ENCODE assay signal across 25 cellular contexts in the genomic region with DNA sequence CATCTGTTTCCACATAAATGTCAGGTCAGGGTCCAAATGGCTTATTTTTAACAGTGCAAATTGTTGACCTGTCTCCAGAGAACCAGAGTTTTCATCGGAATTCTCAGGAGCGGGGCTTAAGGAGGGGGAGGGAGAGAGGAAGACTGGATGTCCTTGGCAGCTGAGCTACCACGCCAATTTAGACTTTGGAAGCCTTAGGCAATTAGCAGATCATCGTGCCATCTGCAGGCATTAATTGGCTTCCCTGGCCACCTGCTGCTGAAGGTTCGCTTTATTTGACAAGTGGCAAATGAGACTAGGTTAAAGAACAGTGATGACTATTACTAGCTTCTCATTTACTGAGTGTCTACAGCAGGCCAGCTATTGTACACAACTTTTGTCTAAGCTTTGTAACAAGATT. TPM values are rescaled to one million over a fixed set of nuclear protein-coding genes. Genes with fewer than 3 reads are reported as not detected.
A peak's percentile ranks its signal among the peaks of the same experiment; 100 is the strongest.
DNase-seq lines count a peak whose midpoint lies in the region; ATAC-seq, FAIRE-seq and TF ChIP-seq lines count a peak whose summit lies in the region.
"Had no signal": no experiment of that assay in that cellular context is flagged by ENCODE, and none has a peak within 500 bp of the region (broad histone marks: within the 10 kb centered on the region; RNA-seq: fewer than 3 reads in every experiment).

No MANE protein-coding gene starts in this region.

- H3K27me3 ChIP-seq in vagina, result no peaks in the 10 kb centered on the region
- H3K27me3 ChIP-seq: adrenal gland, brain microvascular endothelial cell, Peyer's patch, tibial nerve had no signal

- no peak overlapping the region for H3K4me3 ChIP-seq in vagina
- H3K4me3 ChIP-seq: adrenal gland, heart right ventricle, Peyer's patch, stomach, tibial nerve had no signal

- H3K27ac ChIP-seq in vagina, result no peak overlapping the region
- H3K27ac ChIP-seq: adrenal gland, brain microvascular endothelial cell, C4-2B, heart right ventricle, KMS-11, Peyer's patch, stomach, tibial nerve had no signal

- no peaks in the 10 kb centered on the region for H3K36me3 ChIP-seq in vagina
- H3K36me3 ChIP-seq: adrenal gland, brain microvascular endothelial cell, heart right ventricle, Peyer's patch, stomach, tibial nerve had no signal

- intact Hi-C loops in vagina (cut with DNase I) (no loop called here), Calu3 (cut with micrococcal nuclease; ENCODE audit: unreplicated experiment) (no loop called here)

- H3K4me3 Mint-ChIP-seq in Calu3 (ENCODE audit: low read depth, unreplicated experiment), result no peak overlapping the region
- no peak overlapping the region for H3K4me3 Mint-ChIP-seq in activated T-cell treated with anti-CD3 and anti-CD28 coated beads, Interleukin-2, amount 50 U/mL, for 4 hours

- DNase-seq in D721Med (ENCODE audit: insufficient read length, low spot score) (no peak), NCI-H1436 (lab: John Stamatoyannopoulos, UW) (peak; percentile 15), NCI-H69 (lab: John Stamatoyannopoulos, UW) (peak; percentile 89), cerebellum (ENCODE audit: low spot score) (peak; percentile 4), NK-92 (lab: John Stamatoyannopoulos, UW; ENCODE audit: unreplicated experiment) (no peak), vagina (ENCODE audit: extremely low spot score in 2 of 2) (no peak), Calu3 (no peak)
- DNase-seq in activated T-cell treated with anti-CD3 and anti-CD28 coated beads, Interleukin-2, amount 50 U/mL, for 4 hours, result no peak
- DNase-seq: activated naive CD4-positive, alpha-beta T cell; activated T-cell treated with anti-CD3 and anti-CD28 coated beads, Interleukin-2, amount 50 U/mL, for 1 hour; adrenal gland; brain microvascular endothelial cell; DMS53; effector CD4-positive, alpha-beta T cell; GDM1; heart right ventricle; left cardiac atrium; nucleus accumbens; Peyer's patch; stomach had no signal

- peaks cover 47% of the 10 kb centered on the region for H3K27me3 Mint-ChIP-seq in Calu3 (ENCODE audit: unreplicated experiment)
- H3K27me3 Mint-ChIP-seq in activated T-cell treated with anti-CD3 and anti-CD28 coated beads, Interleukin-2, amount 50 U/mL, for 4 hours (ENCODE audit: low read depth), result peaks cover 3% of the 10 kb centered on the region

- peak; percentile 99 for FAIRE-seq in D721Med (lab: Jason Lieb, UNC)
- FAIRE-seq: H1, TTC549 had no signal

- TF ChIP-seq CTCF in D721Med (IDR thresholded peaks at IDR 0.05; ENCODE audit: insufficient read depth, missing control alignments) (no peak), vagina (IDR thresholded peaks at IDR 0.05) (no peak), Calu3 (IDR thresholded peaks at IDR 0.05; ENCODE audit: unreplicated experiment) (no peak)

- no peaks in the 10 kb centered on the region for H3K9me3 ChIP-seq in vagina
- H3K9me3 ChIP-seq: adrenal gland, heart right ventricle, Peyer's patch, stomach, tibial nerve had no signal

- BruUV-seq in Calu3 (replicated peaks; lab: Mats Ljungman, UMichigan), result no TSS peak

- no peaks in the 10 kb centered on the region for H3K4me1 Mint-ChIP-seq in Calu3 (ENCODE audit: low read depth, unreplicated experiment)
- no peaks in the 10 kb centered on the region for H3K4me1 Mint-ChIP-seq in activated T-cell treated with anti-CD3 and anti-CD28 coated beads, Interleukin-2, amount 50 U/mL, for 4 hours (ENCODE audit: low read depth)

- no peaks in the 10 kb centered on the region for H3K4me1 ChIP-seq in vagina
- H3K4me1 ChIP-seq: adrenal gland, Peyer's patch, stomach, tibial nerve had no signal

- no peak for ATAC-seq in activated T-cell treated with anti-CD3 and anti-CD28 coated beads, Interleukin-2, amount 50 U/mL, for 4 hours
- ATAC-seq: heart right ventricle, left cardiac atrium had no signal

- H3K27ac Mint-ChIP-seq in Calu3 (ENCODE audit: unreplicated experiment), result no peak overlapping the region

- H3K36me3 Mint-ChIP-seq in Calu3 (ENCODE audit: insufficient read depth, unreplicated experiment), result no peaks in the 10 kb centered on the region
- H3K36me3 Mint-ChIP-seq in activated T-cell treated with anti-CD3 and anti-CD28 coated beads, Interleukin-2, amount 50 U/mL, for 4 hours (ENCODE audit: insufficient read depth), result no peaks in the 10 kb centered on the region

- CTCF ChIA-PET in Calu3 (lab: Charles Lee), result no interaction called here

- TF ChIP-seq POLR2A in vagina (IDR thresholded peaks at IDR 0.05), result no peak

- H3K9me3 Mint-ChIP-seq in Calu3 (ENCODE audit: low read depth, unreplicated experiment), result no peaks in the 10 kb centered on the region
- no peaks in the 10 kb centered on the region for H3K9me3 Mint-ChIP-seq in activated T-cell treated with anti-CD3 and anti-CD28 coated beads, Interleukin-2, amount 50 U/mL, for 4 hours

RNA-seq across cellular contexts. Expression of gene HLX, which starts 43.7 kb away (rescaled TPM):
- total RNA-seq in cerebellum, result 1.00 TPM
- 7.4 TPM for total RNA-seq in vagina
- 0.09 and 0.32 TPM in 2 replicates for total RNA-seq in Calu3 (2022)
- total RNA-seq in activated T-cell treated with anti-CD3 and anti-CD28 coated beads, Interleukin-2, amount 50 U/mL, for 4 hours, result 1 to 10 TPM in 1 of 3 donors, under 1 TPM in 2; 0.30 to 2.4 (median 0.47) TPM

Comparison
In these comparisons a context has a peak if more than half of its experiments do, and no peak if none do; other contexts are left out.
1. DNase-seq: peak in NCI-H1436 (single experiment), NCI-H69 (single experiment) and cerebellum (single experiment); none in D721Med (single experiment), NK-92 (single experiment), vagina (0 of 2), Calu3 (single experiment) and activated T-cell treated with anti-CD3 and anti-CD28 coated beads, Interleukin-2, amount 50 U/mL, for 4 hours (single experiment).